ENCODE assay signal across 8 cellular contexts in genomic region chr14:91830777-91831176, GRCh38. TPM values are rescaled to one million over a fixed set of nuclear protein-coding genes. Genes with fewer than 3 reads are reported as not detected.
A peak's percentile ranks its signal among the peaks of the same experiment; 100 is the strongest.
DNase-seq lines count a peak whose midpoint lies in the region; ATAC-seq and TF ChIP-seq lines count a peak whose summit lies in the region.

No MANE protein-coding gene starts in this region.

- ATAC-seq in GM18858 (IDR thresholded peaks at IDR 0.05; ENCODE audit: unreplicated experiment), result peak; percentile 67
- ATAC-seq in lung (ENCODE audit: insufficient read depth, low FRiP score), result peak; percentile 74
- no peak for ATAC-seq in activated CD8-positive, alpha-beta memory T cell treated with anti-CD3 and anti-CD28 coated beads, Interleukin-2, amount 10 ng/mL, durations not matched to agents 7 days and 5 days

- WGBS in lung, 2 donors, result 48 to 65% methylated on average over 3 of the region's 3 CpGs

- H3K27me3 ChIP-seq in HAP-1 (ENCODE audit: low read depth) (no peaks in the 10 kb centered on the region), lung (ENCODE audit: control insufficient read depth, insufficient read depth) (no peaks in the 10 kb centered on the region)

- H3K36me3 ChIP-seq in HAP-1 (replicated peaks), result no peaks in the 10 kb centered on the region
- H3K36me3 ChIP-seq in lung (ENCODE audit: control insufficient read depth in 2 of 2, insufficient read depth in 2 of 2, low read length in 2 of 2), result no peaks in the 10 kb centered on the region

- no peak for TF ChIP-seq CTCF in lung (IDR thresholded peaks at IDR 0.05; ENCODE audit: control extremely low read depth, extremely low read depth)

- H3K27ac Mint-ChIP-seq in activated CD8-positive, alpha-beta memory T cell treated with anti-CD3 and anti-CD28 coated beads, Interleukin-2, amount 10 ng/mL, durations not matched to agents 7 days and 5 days, result no peak overlapping the region

- peaks cover 45% of the 10 kb centered on the region for H3K4me1 Mint-ChIP-seq in activated CD8-positive, alpha-beta memory T cell treated with anti-CD3 and anti-CD28 coated beads, Interleukin-2, amount 10 ng/mL, durations not matched to agents 7 days and 5 days

- intact Hi-C loops in posterior cingulate gyrus (cut with DNase I), result no loop called here

- H3K27ac ChIP-seq in lung (ENCODE audit: low read depth in 1 of 2, low read length in 1 of 2), result no peak overlapping the region

- H3K9me3 Mint-ChIP-seq in activated CD8-positive, alpha-beta memory T cell treated with anti-CD3 and anti-CD28 coated beads, Interleukin-2, amount 10 ng/mL, durations not matched to agents 7 days and 5 days (ENCODE audit: low read depth), result peaks cover 7% of the 10 kb centered on the region

- peaks cover 29% of the 10 kb centered on the region for H3K36me3 Mint-ChIP-seq in activated CD8-positive, alpha-beta memory T cell treated with anti-CD3 and anti-CD28 coated beads, Interleukin-2, amount 10 ng/mL, durations not matched to agents 7 days and 5 days

- H3K4me1 ChIP-seq in HAP-1 (peaks cover 45% of the 10 kb centered on the region), lung (ENCODE audit: control insufficient read depth in 2 of 2, insufficient read depth in 2 of 2, low read length in 2 of 2) (no peaks in the 10 kb centered on the region)

- in situ Hi-C loops in HAP-1 (cut with MboI; ENCODE audit: low sequenced_read_pairs), result no loop called here

- H3K4me3 Mint-ChIP-seq in activated CD8-positive, alpha-beta memory T cell treated with anti-CD3 and anti-CD28 coated beads, Interleukin-2, amount 10 ng/mL, durations not matched to agents 7 days and 5 days, result no peak overlapping the region

- peak; percentile 91 to 97 for DNase-seq in HAP-1 (ENCODE audit: low spot score in 2 of 2)
- peak; percentile 67 for DNase-seq in NCI-H2029 (lab: John Stamatoyannopoulos, UW)
- peak; percentile 90 for DNase-seq in lung (ENCODE audit: low spot score)
- no peak for DNase-seq in RPMI8226
- DNase-seq in activated CD8-positive, alpha-beta memory T cell treated with anti-CD3 and anti-CD28 coated beads, Interleukin-2, amount 10 ng/mL, durations not matched to agents 7 days and 5 days, result no peak
- no peak for DNase-seq in SKM-1 (lab: John Stamatoyannopoulos, UW; ENCODE audit: unreplicated experiment)
- no peak for DNase-seq in posterior cingulate gyrus

- peaks cover 11% of the 10 kb centered on the region for H3K27me3 Mint-ChIP-seq in activated CD8-positive, alpha-beta memory T cell treated with anti-CD3 and anti-CD28 coated beads, Interleukin-2, amount 10 ng/mL, durations not matched to agents 7 days and 5 days

- H3K9me3 ChIP-seq in HAP-1 (no peaks in the 10 kb centered on the region), lung (ENCODE audit: control insufficient read depth in 2 of 2, insufficient read depth in 1 of 2, low read length in 1 of 2) (no peaks in the 10 kb centered on the region)

- CTCF ChIA-PET in activated CD8-positive, alpha-beta memory T cell treated with anti-CD3 and anti-CD28 coated beads, Interleukin-2, amount 10 ng/mL, durations not matched to agents 7 days and 5 days (lab: Charles Lee), result interaction anchor here (0.6 to 1.5 kb wide), 2 partner anchors 57 to 114 kb away, joined by 3 read pairs; no protein-coding TSS in a partner anchor

- H3K4me3 ChIP-seq in HAP-1 (no peak overlapping the region), lung (no peak overlapping the region)

RNA-seq across cellular contexts. Expression of gene TC2N, which starts 36.6 kb away (rescaled TPM):
- 100 to 1,000 TPM in 1 of 2 donors, 10 to 100 TPM in 1; 64.5 to 128 TPM for total RNA-seq in lung
- polyA plus RNA-seq in lung, result 10 to 100 TPM; 20.4 to 23.4 TPM
- total RNA-seq in activated CD8-positive, alpha-beta memory T cell treated with anti-CD3 and anti-CD28 coated beads, Interleukin-2, amount 10 ng/mL, durations not matched to agents 7 days and 5 days, result 10 to 100 TPM; 46.3 to 86.0 TPM

Comparison
In these comparisons a context has a peak if more than half of its experiments do, and no peak if none do; other contexts are left out.
1. DNase-seq: peak in HAP-1 (2 of 2), NCI-H2029 (single experiment) and lung (single experiment); none in RPMI8226 (single experiment), activated CD8-positive, alpha-beta memory T cell treated with anti-CD3 and anti-CD28 coated beads, Interleukin-2, amount 10 ng/mL, durations not matched to agents 7 days and 5 days (single experiment), SKM-1 (single experiment) and posterior cingulate gyrus (0 of 10).